In the genomic region with DNA sequence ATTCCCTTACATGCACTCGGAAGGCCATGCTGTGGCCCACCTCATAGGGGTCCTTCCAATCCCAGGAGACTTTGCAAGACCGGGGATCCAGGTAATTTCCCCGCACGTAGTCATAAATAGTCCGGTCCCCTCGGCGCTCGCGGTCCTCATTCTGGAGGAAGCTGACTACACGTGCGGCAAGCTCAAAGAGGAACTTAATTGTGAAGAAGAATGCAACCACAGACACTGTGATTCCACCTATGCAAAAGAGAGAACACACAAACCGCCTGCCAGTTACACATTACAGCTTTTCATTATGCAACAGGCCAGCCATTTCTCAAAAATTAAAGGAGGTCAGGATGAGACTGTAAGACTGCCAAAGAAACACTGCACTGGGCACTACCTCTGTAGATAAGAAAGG, we compare ENCODE assay signal across 11 cellular contexts. TPM values are rescaled to one million over a fixed set of nuclear protein-coding genes. Genes with fewer than 3 reads are reported as not detected.
DNase-seq lines count a peak whose midpoint lies in the region; ATAC-seq and FAIRE-seq lines count a peak whose summit lies in the region.
"Had no signal": no experiment of that assay in that cellular context is flagged by ENCODE, and none has a peak within 500 bp of the region (broad histone marks: within the 10 kb centered on the region; RNA-seq: fewer than 3 reads in every experiment).

No MANE protein-coding gene starts in this region.

- no peak overlapping the region for H3K4me3 ChIP-seq in CD4-positive, CD25-positive, alpha-beta regulatory T cell (ENCODE audit: low read depth, low read length)
- H3K4me3 ChIP-seq: body of pancreas, smooth muscle cell had no signal

- H3K9me3 Mint-ChIP-seq in CD4-positive, CD25-positive, alpha-beta regulatory T cell = no peaks in the 10 kb centered on the region

- FAIRE-seq in GM19239 (lab: Jason Lieb, UNC) = peak; percentile 78

- H3K4me1 ChIP-seq in CD4-positive, CD25-positive, alpha-beta regulatory T cell (ENCODE audit: control insufficient read depth, insufficient read depth, low read length, poor library complexity, severe bottlenecking) = peaks cover 5% of the 10 kb centered on the region

- H3K36me3 ChIP-seq in CD4-positive, CD25-positive, alpha-beta regulatory T cell (ENCODE audit: control insufficient read depth, insufficient read depth, low read length) = peaks cover 60% of the 10 kb centered on the region

- no peaks in the 10 kb centered on the region for H3K9me3 ChIP-seq in CD4-positive, CD25-positive, alpha-beta regulatory T cell (ENCODE audit: control insufficient read depth in 2 of 2, low read length in 2 of 2)
- H3K9me3 ChIP-seq: body of pancreas had no signal

- H3K27ac ChIP-seq in CD4-positive, CD25-positive, alpha-beta regulatory T cell (ENCODE audit: insufficient read depth, low read length, poor library complexity, severe bottlenecking) = no peak overlapping the region
- H3K27ac ChIP-seq: body of pancreas had no signal

- H3K4me3 Mint-ChIP-seq in CD4-positive, CD25-positive, alpha-beta regulatory T cell = no peak overlapping the region

- H3K27me3 Mint-ChIP-seq in CD4-positive, CD25-positive, alpha-beta regulatory T cell = no peaks in the 10 kb centered on the region

- DNase-seq in CD4-positive, CD25-positive, alpha-beta regulatory T cell = peak in 1 of 3 donors; percentile 4
- DNase-seq in GM19239 (ENCODE audit: insufficient read length, low spot score) = peak; percentile 32
- peak; percentile 85 for DNase-seq in MV-4-11 (lab: John Stamatoyannopoulos, UW)
- no peak for DNase-seq in cerebellum (ENCODE audit: low spot score)
- no peak for DNase-seq in ureter (ENCODE audit: low spot score)
- DNase-seq in HPDE6-E6E7 (ENCODE audit: extremely low spot score) = no peak
- DNase-seq: NCI-H524 treated with DMSO at 0.1 percent for 48 hours had no signal

- no peak for ATAC-seq in CD4-positive, CD25-positive, alpha-beta regulatory T cell (ENCODE audit: low read depth in 2 of 2)
- ATAC-seq in esophagus mucosa (peak; percentile 25), HG03039 (IDR thresholded peaks at IDR 0.05; ENCODE audit: unreplicated experiment) (no peak)
- ATAC-seq: body of pancreas had no signal

- peaks cover 9 to 22% (median 16%) of the 10 kb centered on the region in 4 donors for H3K4me1 Mint-ChIP-seq in CD4-positive, CD25-positive, alpha-beta regulatory T cell

- no peaks in the 10 kb centered on the region for H3K27me3 ChIP-seq in CD4-positive, CD25-positive, alpha-beta regulatory T cell (ENCODE audit: control insufficient read depth, insufficient read depth, low read length)
- H3K27me3 ChIP-seq: body of pancreas had no signal

- peaks cover 49% of the 10 kb centered on the region for H3K36me3 Mint-ChIP-seq in CD4-positive, CD25-positive, alpha-beta regulatory T cell

- peak overlapping the region in 2 of 3 donors; percentile 42 to 53 for H3K27ac Mint-ChIP-seq in CD4-positive, CD25-positive, alpha-beta regulatory T cell

RNA-seq across cellular contexts. Expression of gene AREL1, which starts 28.4 kb away (rescaled TPM):
- total RNA-seq in CD4-positive, CD25-positive, alpha-beta regulatory T cell = 47.0 TPM
- polyA plus RNA-seq in CD4-positive, CD25-positive, alpha-beta regulatory T cell = 10 to 100 TPM; 18.3 to 25.7 (median 20.8) TPM
- total RNA-seq in esophagus mucosa (24.1 TPM), cerebellum (55.8 TPM), ureter (40.8 TPM)

RNA-seq across cellular contexts. Expression of gene FCF1, which starts 28.5 kb away (rescaled TPM):
- total RNA-seq in CD4-positive, CD25-positive, alpha-beta regulatory T cell = 35.5 TPM
- polyA plus RNA-seq in CD4-positive, CD25-positive, alpha-beta regulatory T cell = 10 to 100 TPM; 20.9 to 29.6 (median 27.9) TPM
- total RNA-seq in esophagus mucosa (38.8 TPM), cerebellum (20.0 TPM), ureter (54.6 TPM)

Comparison
In these comparisons a context has a peak if more than half of its experiments do, and no peak if none do; other contexts are left out.
1. DNase-seq: peak in GM19239 (single experiment) and MV-4-11 (single experiment); none in cerebellum (single experiment), ureter (single experiment) and HPDE6-E6E7 (single experiment).